ENCODE assay signal across 18 cellular contexts in the genomic region with DNA sequence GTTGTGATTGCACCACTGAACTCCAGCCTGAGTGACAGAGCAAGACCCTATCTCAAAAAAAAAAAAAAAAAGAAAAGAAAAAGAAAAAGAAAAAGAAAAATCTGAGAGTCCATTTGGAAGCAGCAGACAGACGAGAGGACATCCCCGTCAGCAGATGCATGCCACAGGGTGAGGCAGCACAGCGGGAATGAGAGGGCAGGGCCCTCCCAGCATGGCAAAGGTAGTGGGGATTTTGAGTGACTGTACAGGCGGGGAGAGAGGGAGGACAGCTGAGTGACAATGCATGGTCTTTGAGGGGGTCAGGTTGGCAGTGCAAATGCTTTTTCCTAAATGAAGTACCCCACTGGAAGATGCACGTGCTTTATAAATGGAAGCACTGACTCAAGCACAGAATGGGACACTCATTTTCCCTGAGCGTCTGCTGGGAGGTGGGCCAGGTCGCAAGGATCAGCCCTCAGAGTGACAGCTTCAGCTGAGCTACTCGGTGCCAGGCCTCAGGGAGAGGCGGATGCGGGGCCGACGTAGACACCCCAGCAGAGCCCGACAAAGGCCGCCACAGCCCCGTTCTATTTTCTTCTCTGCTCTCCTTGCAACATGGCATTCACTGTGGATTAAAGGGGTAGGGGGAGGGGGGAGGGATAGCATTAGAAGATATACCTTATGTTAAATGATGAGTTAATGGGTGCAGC.
DNase-seq lines count a peak whose midpoint lies in the region; TF ChIP-seq lines count a peak whose summit lies in the region.
"Had no signal": no experiment of that assay in that cellular context is flagged by ENCODE, and none has a peak within 500 bp of the region (broad histone marks: within the 10 kb centered on the region; RNA-seq: fewer than 3 reads in every experiment).

No MANE protein-coding gene starts in this region.

- CTCF ChIA-PET in MCF 10A (lab: Yijun Ruan, JAX) = no interaction called here

- BruUV-seq in MCF 10A (replicated peaks; lab: Mats Ljungman, UMichigan) = no TSS peak

- TF ChIP-seq CTCF in MCF 10A (IDR thresholded peaks at IDR 0.05; ENCODE audit: unreplicated experiment) = no peak

- H3K9me3 Mint-ChIP-seq in MCF 10A (ENCODE audit: unreplicated experiment) = peaks cover 15% of the 10 kb centered on the region
- H3K9me3 Mint-ChIP-seq: CD8-positive, alpha-beta memory T cell had no signal

- no peaks in the 10 kb centered on the region for H3K36me3 Mint-ChIP-seq in MCF 10A (ENCODE audit: insufficient read depth, unreplicated experiment)
- H3K36me3 Mint-ChIP-seq: CD8-positive, alpha-beta memory T cell had no signal

- intact Hi-C loops in MCF 10A (cut with micrococcal nuclease) = no loop called here

- H3K4me1 Mint-ChIP-seq in MCF 10A (ENCODE audit: insufficient read depth, unreplicated experiment) = no peaks in the 10 kb centered on the region
- H3K4me1 Mint-ChIP-seq: CD8-positive, alpha-beta memory T cell had no signal

- H3K27ac Mint-ChIP-seq in MCF 10A (ENCODE audit: low read depth, unreplicated experiment) = no peak overlapping the region
- H3K27ac Mint-ChIP-seq: CD8-positive, alpha-beta memory T cell had no signal

- H3K27me3 Mint-ChIP-seq in MCF 10A (ENCODE audit: insufficient read depth, unreplicated experiment) = no peaks in the 10 kb centered on the region

- POLR2A ChIA-PET in MCF 10A (lab: Yijun Ruan, JAX) = no interaction called here

- DNase-seq in NCI-H1092 treated with DMSO at 0.1 percent for 48 hours (lab: John Stamatoyannopoulos, UW) (peak; percentile 81), globus pallidus (ENCODE audit: low spot score) (peak; percentile 64), nucleus accumbens (lab: John Stamatoyannopoulos, UW) (peak in 31 of 56 donors; percentile 8 to 70 (median 35)), superior temporal gyrus (ENCODE audit: extremely low spot score) (peak; percentile 48), MCF 10A (ENCODE audit: unreplicated experiment) (no peak), NCI-H2107 (lab: John Stamatoyannopoulos, UW) (no peak), NCI-H1694 treated with DMSO at 0.1 percent for 48 hours (lab: John Stamatoyannopoulos, UW) (no peak)
- DNase-seq: CD8-positive, alpha-beta memory T cell; DMS 273 treated with DMSO at 0.1 percent for 48 hours; EL; MM.1S; NCI-H1417; NCI-H2081; NCI-H226; NCI-H526; NK-92 treated with Interleukin-12 subunit alpha and Interleukin-12 subunit beta, amount 100 ng/mL, for 24 hours; OCI-M1; RPMI8226 had no signal

- no peak overlapping the region for H3K4me3 Mint-ChIP-seq in MCF 10A (ENCODE audit: unreplicated experiment)
- H3K4me3 Mint-ChIP-seq: CD8-positive, alpha-beta memory T cell had no signal

Comparison
In these comparisons a context has a peak if more than half of its experiments do, and no peak if none do; other contexts are left out.
1. DNase-seq: peak in NCI-H1092 treated with DMSO at 0.1 percent for 48 hours (single experiment), globus pallidus (single experiment), nucleus accumbens (31 of 56) and superior temporal gyrus (single experiment); none in MCF 10A (single experiment), NCI-H2107 (single experiment) and NCI-H1694 treated with DMSO at 0.1 percent for 48 hours (single experiment).